Comparison of ENCODE assay signal across 8 cellular contexts in genomic region chr19:57583521-57584416, GRCh38. TPM values are rescaled to one million over a fixed set of nuclear protein-coding genes. Genes with fewer than 3 reads are reported as not detected.
DNase-seq lines count a peak whose midpoint lies in the region; ATAC-seq and TF ChIP-seq lines count a peak whose summit lies in the region.

Gene ZIK1 (plus strand): TSS chr19:57584145. CDS start chr19:57584357, 212 bp downstream.

- peak; percentile 2 for TF ChIP-seq CTCF in epithelial cell of esophagus (IDR thresholded peaks at IDR 0.05; ENCODE audit: insufficient read depth, low read depth, low read length, missing control alignments)

- peaks cover 63% of the 10 kb centered on the region for H3K9me3 ChIP-seq in mesodermal cell (ENCODE audit: control insufficient read depth, low read length)

- DNase-seq in GM04504 (ENCODE audit: low read depth) (peak; percentile 84), NCI-H345 treated with DMSO at 0.1 percent for 48 hours (lab: John Stamatoyannopoulos, UW; ENCODE audit: unreplicated experiment) (peak; percentile 77), activated T-cell treated with anti-CD3 and anti-CD28 coated beads for 1 hour (ENCODE audit: low read depth) (peak; percentile 72), epithelial cell of esophagus (ENCODE audit: low read depth) (peak; percentile 90), SIG-M5 treated with dmso at 0.1 percent for 504 hours (lab: John Stamatoyannopoulos, UW; ENCODE audit: unreplicated experiment) (no peak)
- peak; percentile 70 for DNase-seq in stimulated activated CD8-positive, alpha-beta memory T cell treated with anti-CD3 and anti-CD28 coated beads, Interleukin-12 subunit alpha, Interleukin-12 subunit beta, amount 100 ng/mL, for 24 hours (ENCODE audit: extremely low read depth)

- H3K27ac ChIP-seq in mesodermal cell (ENCODE audit: low read depth, low read length, severe bottlenecking): peak within 1 kb of the TSS; percentile 77

- peaks cover 3% of the 10 kb centered on the region for H3K4me1 ChIP-seq in mesodermal cell (ENCODE audit: control insufficient read depth, insufficient read depth, low read length, poor library complexity, severe bottlenecking)

- peaks cover 41% of the 10 kb centered on the region for H3K36me3 ChIP-seq in mesodermal cell (ENCODE audit: control insufficient read depth, insufficient read depth, low read length)

- peak; percentile 79 for ATAC-seq in HG02678 (IDR thresholded peaks at IDR 0.05; ENCODE audit: unreplicated experiment)

- H3K4me3 ChIP-seq in epithelial cell of esophagus (ENCODE audit: low read length) (peak within 1 kb of the TSS; percentile 66), mesodermal cell (ENCODE audit: extremely low read depth, insufficient read depth, low read length, poor library complexity, severe bottlenecking) (peak within 1 kb of the TSS; percentile 73)

- 6 to 7% methylated on average over 66 to 75 of the region's 76 CpGs for WGBS in mesodermal cell (ENCODE audit: insufficient coverage in 2 of 2), 2 experiments

RNA-seq across cellular contexts. Expression of gene ZIK1, which starts in this region (rescaled TPM):
- 8.7 TPM for polyA plus RNA-seq in mesodermal cell (2013, experiment 1 of 2)
- polyA plus RNA-seq in mesodermal cell (2013, experiment 2 of 2): 7.8 TPM
